Comparison of ENCODE assay signal across 8 cellular contexts in genomic region chr20:44388466-44389023, GRCh38. TPM values are rescaled to one million over a fixed set of nuclear protein-coding genes. Genes with fewer than 3 reads are reported as not detected.
A peak's percentile ranks its signal among the peaks of the same experiment; 100 is the strongest.
DNase-seq lines count a peak whose midpoint lies in the region; ATAC-seq, FAIRE-seq and TF ChIP-seq lines count a peak whose summit lies in the region.

No MANE protein-coding gene starts in this region.

- H3K27me3 ChIP-seq in GM23338 (ENCODE audit: insufficient read depth) (peaks cover 4% of the 10 kb centered on the region; the same call in 1 of the 2 replicates), mammary epithelial cell (ENCODE audit: insufficient read depth, low read length) (no peaks in the 10 kb centered on the region), keratinocyte (ENCODE audit: control insufficient read depth, extremely low read depth, insufficient read depth, low read length) (no peaks in the 10 kb centered on the region)

- no peaks in the 10 kb centered on the region for H4K20me1 ChIP-seq in GM23338 (replicated peaks; ENCODE audit: insufficient read depth)
- no peaks in the 10 kb centered on the region for H4K20me1 ChIP-seq in mammary epithelial cell (ENCODE audit: insufficient read depth, low read length)
- H4K20me1 ChIP-seq in keratinocyte (ENCODE audit: control insufficient read depth, extremely low read depth, insufficient read depth, low read length), result no peaks in the 10 kb centered on the region

- H3K4me1 ChIP-seq in GM23338 (ENCODE audit: insufficient read depth), result no peaks in the 10 kb centered on the region; the same call in 1 of the 2 replicates
- H3K4me1 ChIP-seq in mammary epithelial cell (ENCODE audit: insufficient read depth, low read length), result peaks cover 13% of the 10 kb centered on the region
- peaks cover 16% of the 10 kb centered on the region for H3K4me1 ChIP-seq in keratinocyte (ENCODE audit: control insufficient read depth, extremely low read depth, insufficient read depth, low read length)

- DNase-seq in CD1c-positive myeloid dendritic cell (ENCODE audit: extremely low spot score) (peak; percentile 66), GM23338 (ENCODE audit: low spot score) (peak; percentile 98), NCI-H2171 (lab: John Stamatoyannopoulos, UW) (peak; percentile 18), mammary epithelial cell (peak; percentile 78), keratinocyte (ENCODE audit: low read depth, low spot score) (peak; percentile 38)
- peak; percentile 80 for DNase-seq in stimulated activated CD4-positive, alpha-beta T cell treated with anti-CD3 and anti-CD28 coated beads, Interleukin-1b, Interleukin-23, amount 100 ng/mL, for 48 hours

- H3K27ac Mint-ChIP-seq in GM23338, result no peak overlapping the region; the same call in 1 of the 2 replicates

- H3K9me3 Mint-ChIP-seq in GM23338, result no peaks in the 10 kb centered on the region

- peak; percentile 96 for ATAC-seq in GM23338
- no peak for ATAC-seq in HG02571 (IDR thresholded peaks at IDR 0.05; ENCODE audit: unreplicated experiment)

- H3K4me3 Mint-ChIP-seq in GM23338, result peak overlapping the region; percentile 62

- dilution Hi-C loops in mammary epithelial cell (cut with HindIII; ENCODE audit: low sequenced_read_pairs) (loop anchor here (10.0 kb wide), 2 partner anchors 46 to 366 kb away; no protein-coding TSS in a partner anchor), keratinocyte (cut with MboI; ENCODE audit: extremely low pct_ligation_motif_present, low sequenced_read_pairs) (loop anchor here (10.0 kb wide), 2 partner anchors 64 to 174 kb away; partner anchors contain the start of gene OSER1)

- H3K9me2 ChIP-seq in GM23338 (ENCODE audit: insufficient read depth), result no peaks in the 10 kb centered on the region

- H3K79me2 ChIP-seq in GM23338 (replicated peaks; ENCODE audit: insufficient read depth), result no peaks in the 10 kb centered on the region
- no peaks in the 10 kb centered on the region for H3K79me2 ChIP-seq in mammary epithelial cell (ENCODE audit: insufficient read depth, low read length)
- no peaks in the 10 kb centered on the region for H3K79me2 ChIP-seq in keratinocyte (ENCODE audit: control insufficient read depth, insufficient read depth, low read length)

- 1% methylated on average over 8 of the region's 29 CpGs for WGBS in mammary epithelial cell (ENCODE audit: low coverage, missing lambda C conversion rate)

- H3K27ac ChIP-seq in GM23338 (ENCODE audit: low read depth) (no peak overlapping the region), mammary epithelial cell (ENCODE audit: insufficient read depth, low read depth, low read length) (no peak overlapping the region), keratinocyte (ENCODE audit: control insufficient read depth, insufficient read depth, low read length) (no peak overlapping the region)

- TF ChIP-seq CTCF in GM23338 (conservative IDR thresholded peaks at IDR 0.05; ENCODE audit: low read depth in 2 of 2), result peak; percentile 71 to 91
- TF ChIP-seq CTCF in WI38 (IDR thresholded peaks at IDR 0.05; ENCODE audit: low read depth, low read length), result peak; percentile 87
- peak; percentile 92 to 96 for TF ChIP-seq CTCF in mammary epithelial cell (conservative IDR thresholded peaks at IDR 0.05 in 1 of 2, IDR thresholded peaks at IDR 0.05 in 1 of 2; ENCODE audit: extremely low read depth in 1 of 2, insufficient read depth in 1 of 2, low read depth in 1 of 2, low read length in 2 of 2)
- TF ChIP-seq CTCF in keratinocyte (optimal IDR thresholded peaks at IDR 0.05 in 1 of 3, IDR thresholded peaks at IDR 0.05 in 1 of 3, conservative IDR thresholded peaks at IDR 0.05 in 1 of 3; ENCODE audit: extremely low read depth in 1 of 3, insufficient read depth in 2 of 3, low read length in 3 of 3), result peak; percentile 90 to 94 (median 93)

- H3K36me3 ChIP-seq in GM23338 (ENCODE audit: insufficient read depth) (no peaks in the 10 kb centered on the region), mammary epithelial cell (ENCODE audit: insufficient read depth, low read length) (no peaks in the 10 kb centered on the region), keratinocyte (ENCODE audit: control insufficient read depth in 2 of 2, extremely low read depth in 1 of 2, insufficient read depth in 2 of 2, low read length in 2 of 2) (no peaks in the 10 kb centered on the region)

- no peaks in the 10 kb centered on the region for H3F3A ChIP-seq in GM23338 (replicated peaks; ENCODE audit: low read depth)

- no peaks in the 10 kb centered on the region for H3K9me3 ChIP-seq in mammary epithelial cell (replicated peaks; ENCODE audit: insufficient read depth, low read length)
- H3K9me3 ChIP-seq in keratinocyte (ENCODE audit: control insufficient read depth, low read depth, low read length), result no peaks in the 10 kb centered on the region

- H2AFZ ChIP-seq in GM23338 (peak overlapping the region; percentile 85), mammary epithelial cell (ENCODE audit: low read depth, low read length) (peak overlapping the region; percentile 65), keratinocyte (ENCODE audit: control insufficient read depth, low read length) (peak overlapping the region; percentile 21)

- H3K4me3 ChIP-seq in GM23338 (peak overlapping the region; percentile 49; the same call in 1 of the 2 replicates), WI38 (ENCODE audit: low read depth, low read length) (no peak overlapping the region), mammary epithelial cell (replicated peaks in 1 of 3; ENCODE audit: insufficient read depth in 1 of 3, low read depth in 2 of 3, low read length in 3 of 3) (no peak overlapping the region), keratinocyte (ENCODE audit: control insufficient read depth in 2 of 3, extremely low read depth in 1 of 3, insufficient read depth in 2 of 3, low read depth in 1 of 3, low read length in 3 of 3) (peak overlapping the region in 1 of 3 experiments; percentile 13)

- FAIRE-seq in keratinocyte (lab: Jason Lieb, UNC), result peak; percentile 52

- in situ Hi-C loops in mammary epithelial cell (cut with MboI; ENCODE audit: low sequenced_read_pairs in 2 of 2), result loop anchor here (5.0 to 10.0 kb wide), 4 partner anchors 74 to 226 kb away; no protein-coding TSS in a partner anchor

- BruUV-seq in mammary epithelial cell (replicated peaks; lab: Mats Ljungman, UMichigan), result no TSS peak

- peaks cover 11% of the 10 kb centered on the region for H3K27me3 Mint-ChIP-seq in GM23338 (ENCODE audit: insufficient read depth, low read depth, poor library complexity)

- no peaks in the 10 kb centered on the region for H3K9me1 ChIP-seq in keratinocyte (ENCODE audit: control insufficient read depth, extremely low read depth, insufficient read depth, low read length)

- H3K4me2 ChIP-seq in GM23338, result peak overlapping the region; percentile 73
- peak overlapping the region; percentile 61 for H3K4me2 ChIP-seq in mammary epithelial cell (ENCODE audit: insufficient read depth, low read depth, low read length)
- peak overlapping the region; percentile 50 for H3K4me2 ChIP-seq in keratinocyte (ENCODE audit: control insufficient read depth, extremely low read depth, insufficient read depth, low read depth, low read length)

- H3K9ac ChIP-seq in mammary epithelial cell (ENCODE audit: insufficient read depth, low read length), result no peak overlapping the region
- no peak overlapping the region for H3K9ac ChIP-seq in keratinocyte (ENCODE audit: control insufficient read depth, extremely low read depth, insufficient read depth, low read length)

- CTCF ChIA-PET in mammary epithelial cell (lab: Charles Lee; ENCODE audit: low non-redundant PET), result no interaction called here

- peaks cover 3% of the 10 kb centered on the region; the same call in 1 of the 3 replicates for H3K4me1 Mint-ChIP-seq in GM23338

- intact Hi-C loops in mammary epithelial cell (cut with micrococcal nuclease), result loop anchor here (1.0 to 5.0 kb wide), 7 partner anchors 73 to 344 kb away; partner anchors contain the start of genes FITM2 and SERINC3

- H3K36me3 Mint-ChIP-seq in GM23338 (ENCODE audit: low read depth), result no peaks in the 10 kb centered on the region

TF ChIP-seq in GM23338, 12 proteins besides CTCF, POLR2A, EP300 and RAD21 (continues in another document):
- TF ChIP-seq NANOG (IDR thresholded peaks at IDR 0.05; ENCODE audit: borderline replicate concordance), result no peak
- no peak for TF ChIP-seq ZNF114 (CRISPR knock-in tag; IDR thresholded peaks at IDR 0.05)

RNA-seq across cellular contexts. Expression of gene HNF4A, which starts 33.0 kb away (rescaled TPM):
- total RNA-seq in GM23338 (2014; rRNA removed; shearing (Covaris generic)), result not detected in 2 replicates
- polyA plus RNA-seq in GM23338 (2016; fragmentation: Nextera tagmentation; extraction: Ambion mirVana) (not detected in 2 replicates), mammary epithelial cell (0.06 TPM), keratinocyte (0.01 TPM in 1 of 3 replicates, not detected in the others)
- total RNA-seq in mammary epithelial cell, result not detected
- polyA minus RNA-seq in mammary epithelial cell (not detected), keratinocyte (not detected in 3 replicates)
- polyA plus RNA-seq in keratinocyte (2011; ENCODE audit: low read depth), result not detected
- 0.02 TPM in 1 of 2 replicates, not detected in the other for polyA plus RNA-seq in keratinocyte (2011; cell fraction: cytosol; rRNA removed)
- 0.17 TPM in 1 of 2 replicates, not detected in the other for polyA plus RNA-seq in keratinocyte (2011; cell fraction: nucleus; rRNA removed)
- 0.07 and 0.08 TPM in 2 replicates for polyA plus RNA-seq in keratinocyte (2012; ENCODE audit: low replicate concordance)
- not detected for polyA minus RNA-seq in keratinocyte (2011; cell fraction: cytosol; rRNA and poly(A)+ RNA removed)
- polyA minus RNA-seq in keratinocyte (2011; cell fraction: nucleus; rRNA and poly(A)+ RNA removed), result not detected in 2 replicates

RNA-seq across cellular contexts. Expression of gene R3HDML, which starts 51.7 kb away (rescaled TPM):
- not detected in 2 replicates for total RNA-seq in GM23338 (2014; rRNA removed; shearing (Covaris generic))
- polyA plus RNA-seq in GM23338 (2016; fragmentation: Nextera tagmentation; extraction: Ambion mirVana) (not detected in 2 replicates), mammary epithelial cell (not detected), keratinocyte (not detected in 3 replicates)
- total RNA-seq in mammary epithelial cell, result not detected
- polyA minus RNA-seq in mammary epithelial cell (not detected), keratinocyte (not detected in 3 replicates)
- not detected for polyA plus RNA-seq in keratinocyte (2011; ENCODE audit: low read depth)
- not detected in 2 replicates for polyA plus RNA-seq in keratinocyte (2011; cell fraction: cytosol; rRNA removed)
- not detected in 2 replicates for polyA plus RNA-seq in keratinocyte (2011; cell fraction: nucleus; rRNA removed)
- polyA plus RNA-seq in keratinocyte (2012; ENCODE audit: low replicate concordance), result not detected in 2 replicates
- not detected for polyA minus RNA-seq in keratinocyte (2011; cell fraction: cytosol; rRNA and poly(A)+ RNA removed)
- not detected in 2 replicates for polyA minus RNA-seq in keratinocyte (2011; cell fraction: nucleus; rRNA and poly(A)+ RNA removed)

Comparison
In these comparisons a context has a peak if more than half of its experiments do, and no peak if none do; other contexts are left out.
1. DNase-seq: peak in every context shown above with its lines; median percentile 98 in GM23338; 80 in stimulated activated CD4-positive, alpha-beta T cell treated with anti-CD3 and anti-CD28 coated beads, Interleukin-1b, Interleukin-23, amount 100 ng/mL, for 48 hours; 78 in mammary epithelial cell; 66 in CD1c-positive myeloid dendritic cell; 38 in keratinocyte; 18 in NCI-H2171.
2. H2AFZ ChIP-seq: peak in every context shown above with its lines; median percentile 85 in GM23338; 65 in mammary epithelial cell; 21 in keratinocyte.